8 cellular contexts compared by ENCODE assay signal in the genomic region with DNA sequence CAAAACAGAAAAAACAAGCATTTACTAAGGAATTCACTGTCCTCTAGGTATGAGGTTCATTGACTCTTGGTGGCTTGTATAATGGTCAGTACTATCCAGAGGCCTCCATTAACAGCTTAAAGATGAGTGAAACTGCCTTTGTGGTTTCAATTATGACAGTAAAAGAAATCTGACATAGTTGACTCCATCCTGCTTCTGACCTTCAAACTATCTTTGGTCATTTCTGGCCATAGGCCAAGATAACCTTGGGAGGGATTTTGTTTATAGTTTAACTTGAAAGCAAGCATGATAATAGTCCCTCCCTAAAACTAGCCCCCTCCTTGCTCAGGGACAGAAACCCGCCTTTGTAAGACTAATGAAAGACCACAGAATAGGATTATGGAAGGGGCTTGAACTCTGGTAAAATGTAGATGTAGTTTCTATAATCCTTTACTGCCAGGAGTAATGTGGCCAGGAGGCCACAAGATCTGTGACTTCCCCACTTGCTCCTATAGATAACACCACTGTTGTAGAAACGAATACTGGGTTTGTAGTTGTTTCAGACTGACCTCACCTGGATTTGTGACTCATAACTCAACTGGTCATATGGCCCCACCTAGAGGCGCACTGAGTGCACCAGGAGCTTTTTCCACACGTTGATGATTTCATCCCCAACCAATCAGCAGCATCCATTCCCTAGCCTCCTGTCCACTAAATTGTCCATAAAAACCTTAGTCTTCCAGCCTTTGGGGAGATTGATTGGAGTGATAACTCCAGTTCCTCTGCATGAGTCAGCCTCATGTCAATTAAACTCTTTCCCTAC. TPM values are rescaled to one million over a fixed set of nuclear protein-coding genes. Genes with fewer than 3 reads are reported as not detected.
DNase-seq lines count a peak whose midpoint lies in the region; ATAC-seq, FAIRE-seq and TF ChIP-seq lines count a peak whose summit lies in the region.

No MANE protein-coding gene starts in this region.

- no peaks in the 10 kb centered on the region for H3K36me3 ChIP-seq in NT2/D1 (ENCODE audit: insufficient read depth, insufficient read length, low read length)
- no peaks in the 10 kb centered on the region for H3K36me3 ChIP-seq in astrocyte (ENCODE audit: insufficient read depth, low read length)
- H3K36me3 ChIP-seq in right lobe of liver = no peaks in the 10 kb centered on the region

- no peaks in the 10 kb centered on the region for H3K79me2 ChIP-seq in astrocyte (ENCODE audit: insufficient read depth, low read length)

- H3K27ac ChIP-seq in astrocyte (ENCODE audit: low read depth, low read length) = no peak overlapping the region
- H3K27ac ChIP-seq in right lobe of liver = peak overlapping the region in 2 of 3 donors; percentile 12 to 25

- no peaks in the 10 kb centered on the region for H3K4me1 Mint-ChIP-seq in astrocyte (ENCODE audit: low read depth, unreplicated experiment)

- H3K27me3 ChIP-seq in NT2/D1 (ENCODE audit: insufficient read depth, insufficient read length) (no peaks in the 10 kb centered on the region), astrocyte (ENCODE audit: insufficient read depth, low read length) (no peaks in the 10 kb centered on the region), right lobe of liver (no peaks in the 10 kb centered on the region)

- ATAC-seq in GM18907 (IDR thresholded peaks at IDR 0.05; ENCODE audit: unreplicated experiment) (peak; percentile 90), HG02973 (IDR thresholded peaks at IDR 0.05; ENCODE audit: unreplicated experiment) (peak; percentile 91), right lobe of liver (peak; percentile 97 to 99 (median 98))

- no peaks in the 10 kb centered on the region for H4K20me1 ChIP-seq in astrocyte (ENCODE audit: insufficient read depth, low read length)

- H3K9ac ChIP-seq in NT2/D1 (ENCODE audit: insufficient read length, low read depth) (no peak overlapping the region), astrocyte (ENCODE audit: low read length) (no peak overlapping the region)

- H3K4me1 ChIP-seq in NT2/D1 (ENCODE audit: insufficient read depth, insufficient read length) = no peaks in the 10 kb centered on the region
- H3K4me1 ChIP-seq in astrocyte (ENCODE audit: insufficient read depth, low read length) = no peaks in the 10 kb centered on the region
- no peaks in the 10 kb centered on the region for H3K4me1 ChIP-seq in right lobe of liver

- no peaks in the 10 kb centered on the region for H3K9me3 Mint-ChIP-seq in astrocyte (ENCODE audit: unreplicated experiment)

- no peak overlapping the region for H2AFZ ChIP-seq in astrocyte (ENCODE audit: low read depth, low read length)

- 21% methylated on average over 4 of the region's 4 CpGs for WGBS in right lobe of liver (ENCODE audit: insufficient coverage, low coverage, low lambda C conversion rate, missing lambda C conversion rate)

- H3K4me2 ChIP-seq in astrocyte (ENCODE audit: low read length) = no peak overlapping the region

- DNase-seq in DMS53 (lab: John Stamatoyannopoulos, UW) (peak; percentile 82), NT2/D1 (ENCODE audit: low read depth, low spot score) (peak; percentile 57), astrocyte (ENCODE audit: low read depth) (peak; percentile 35), right lobe of liver (peak; percentile 42 to 72 (median 61)), NCI-H1694 (lab: John Stamatoyannopoulos, UW) (no peak), NCI-H2107 treated with DMSO at 0.1 percent for 48 hours (lab: John Stamatoyannopoulos, UW; ENCODE audit: unreplicated experiment) (no peak)

- H3K36me3 Mint-ChIP-seq in astrocyte (ENCODE audit: low read depth, unreplicated experiment) = no peaks in the 10 kb centered on the region

- TF ChIP-seq CTCF in astrocyte (IDR thresholded peaks at IDR 0.05; ENCODE audit: insufficient read depth, low read depth, low read length) = no peak
- peak; percentile 59 to 79 (median 64) for TF ChIP-seq CTCF in right lobe of liver (IDR thresholded peaks at IDR 0.05)

- no peak for TF ChIP-seq POLR2A in right lobe of liver (IDR thresholded peaks at IDR 0.05)

- peak; percentile 23 for FAIRE-seq in astrocyte (lab: Jason Lieb, UNC)

- H3K27ac Mint-ChIP-seq in astrocyte (ENCODE audit: unreplicated experiment) = peak overlapping the region; percentile 34

- H3K4me3 Mint-ChIP-seq in astrocyte (ENCODE audit: unreplicated experiment) = no peak overlapping the region

- intact Hi-C loops in right lobe of liver (cut with DNase I) = loop anchor here (10.0 kb wide), 1 partner anchor 289 kb away; no protein-coding TSS in a partner anchor

- no peaks in the 10 kb centered on the region for H3K27me3 Mint-ChIP-seq in astrocyte (ENCODE audit: low read depth, unreplicated experiment)

- H3K9me3 ChIP-seq in NT2/D1 (ENCODE audit: insufficient read depth, low read length) (peaks cover 9% of the 10 kb centered on the region; the same call in 1 of the 2 replicates), astrocyte (ENCODE audit: insufficient read depth, low read depth, low read length) (no peaks in the 10 kb centered on the region), right lobe of liver (no peaks in the 10 kb centered on the region)

- H3K4me3 ChIP-seq in NT2/D1 (ENCODE audit: insufficient read length, low read depth) = no peak overlapping the region
- H3K4me3 ChIP-seq in astrocyte (ENCODE audit: insufficient read depth, low read depth, low read length) = no peak overlapping the region
- H3K4me3 ChIP-seq in right lobe of liver = no peak overlapping the region

RNA-seq across cellular contexts. Expression of a gene that starts 8.6 kb away (rescaled TPM):
- total RNA-seq in astrocyte (7.9 and 9.1 TPM in 2 replicates), right lobe of liver (10 to 100 TPM in 2 of 6 experiments, 1 to 10 TPM in 4; 4.4 to 13.4 (median 8.9) TPM)

Comparison
In these comparisons a context has a peak if more than half of its experiments do, and no peak if none do; other contexts are left out.
1. DNase-seq: peak in DMS53 (single experiment), NT2/D1 (single experiment), astrocyte (single experiment) and right lobe of liver (3 of 3); none in NCI-H1694 (single experiment) and NCI-H2107 treated with DMSO at 0.1 percent for 48 hours (single experiment).
2. Peak in every context shown above with its lines, with median percentiles within 50 percentile points of each other: ATAC-seq.